12 cellular contexts compared by ENCODE assay signal in genomic region chr7:102872460-102872859, GRCh38. TPM values are rescaled to one million over a fixed set of nuclear protein-coding genes. Genes with fewer than 3 reads are reported as not detected.
DNase-seq lines count a peak whose midpoint lies in the region; ATAC-seq and TF ChIP-seq lines count a peak whose summit lies in the region.
"Had no signal": no experiment of that assay in that cellular context is flagged by ENCODE, and none has a peak within 500 bp of the region (broad histone marks: within the 10 kb centered on the region; RNA-seq: fewer than 3 reads in every experiment).

No MANE protein-coding gene starts in this region.

- intact Hi-C loops in right lobe of liver (cut with DNase I), result no loop called here

- TF ChIP-seq POLR2A in right lobe of liver (IDR thresholded peaks at IDR 0.05), result no peak

- TF ChIP-seq CTCF in AG10803 (conservative IDR thresholded peaks at IDR 0.05; ENCODE audit: low read length), result no peak
- no peak for TF ChIP-seq CTCF in mesothelial cell of epicardium (IDR thresholded peaks at IDR 0.05; ENCODE audit: unreplicated experiment)
- no peak for TF ChIP-seq CTCF in endothelial cell (IDR thresholded peaks at IDR 0.05; ENCODE audit: unreplicated experiment)
- no peak for TF ChIP-seq CTCF in right lobe of liver (IDR thresholded peaks at IDR 0.05)

- H3K4me3 ChIP-seq in AG10803 (ENCODE audit: low read length) (no peak overlapping the region), right lobe of liver (no peak overlapping the region)
- H3K4me3 ChIP-seq: gastrocnemius medialis, GM12878 had no signal

- H3K27ac ChIP-seq in right lobe of liver, result no peak overlapping the region
- H3K27ac ChIP-seq: gastrocnemius medialis, VCaP had no signal

- H3K27ac Mint-ChIP-seq in mesothelial cell of epicardium, result peak overlapping the region; percentile 40
- no peak overlapping the region for H3K27ac Mint-ChIP-seq in endothelial cell (ENCODE audit: unreplicated experiment)

- no peak for ATAC-seq in right lobe of liver
- ATAC-seq: gastrocnemius medialis, GM12878, left ventricle myocardium superior had no signal

- WGBS in right lobe of liver (ENCODE audit: insufficient coverage, low coverage, low lambda C conversion rate, missing lambda C conversion rate), result 95% methylated on average over 2 of the region's 2 CpGs

- no peaks in the 10 kb centered on the region for H3K4me1 ChIP-seq in right lobe of liver
- H3K4me1 ChIP-seq: gastrocnemius medialis had no signal

- no peaks in the 10 kb centered on the region for H3K9me3 ChIP-seq in right lobe of liver
- H3K9me3 ChIP-seq: gastrocnemius medialis had no signal

- H3K27me3 Mint-ChIP-seq in mesothelial cell of epicardium (ENCODE audit: low read depth) (no peaks in the 10 kb centered on the region), endothelial cell (ENCODE audit: unreplicated experiment) (no peaks in the 10 kb centered on the region)

- H3K9me3 Mint-ChIP-seq in mesothelial cell of epicardium (peaks cover 14% of the 10 kb centered on the region), endothelial cell (ENCODE audit: unreplicated experiment) (no peaks in the 10 kb centered on the region)

- no peak overlapping the region for H3K4me3 Mint-ChIP-seq in mesothelial cell of epicardium
- H3K4me3 Mint-ChIP-seq in endothelial cell (ENCODE audit: unreplicated experiment), result no peak overlapping the region

- H3K36me3 Mint-ChIP-seq in mesothelial cell of epicardium, result peaks cover 14% of the 10 kb centered on the region
- H3K36me3 Mint-ChIP-seq in endothelial cell (ENCODE audit: low read depth, unreplicated experiment), result no peaks in the 10 kb centered on the region

- H3K36me3 ChIP-seq in right lobe of liver, result no peaks in the 10 kb centered on the region
- H3K36me3 ChIP-seq: gastrocnemius medialis had no signal

- H3K4me1 Mint-ChIP-seq in mesothelial cell of epicardium (peaks cover 26% of the 10 kb centered on the region), endothelial cell (ENCODE audit: unreplicated experiment) (no peaks in the 10 kb centered on the region)

- H3K27me3 ChIP-seq in right lobe of liver, result no peaks in the 10 kb centered on the region
- H3K27me3 ChIP-seq: gastrocnemius medialis had no signal

- DNase-seq in AG10803 (ENCODE audit: low read depth) (peak; percentile 90), NCI-H226 (peak; percentile 72), dedifferentiated amniotic fluid mesenchymal stem cell (ENCODE audit: extremely low spot score) (peak; percentile 69), mesothelial cell of epicardium (ENCODE audit: low spot score in 2 of 2, unreplicated experiment in 2 of 2) (no peak), endothelial cell (ENCODE audit: low spot score) (no peak), cortex of kidney (lab: John Stamatoyannopoulos, UW) (no peak), right lobe of liver (no peak)
- no peak for DNase-seq in stimulated activated CD4-positive, alpha-beta T cell treated with anti-CD3 and anti-CD28 coated beads, Interleukin-2, amount 100 ng/mL, for 48 hours
- DNase-seq: gastrocnemius medialis, left ventricle myocardium superior had no signal

RNA-seq across cellular contexts. Expression of gene LRRC17, which starts 40.3 kb away (rescaled TPM):
- 42.0 to 45.5 TPM (median 43.1 TPM) in 3 replicates for total RNA-seq in mesothelial cell of epicardium
- total RNA-seq in endothelial cell (ENCODE audit: unreplicated experiment), result 0.92 TPM
- 1 to 10 TPM in 3 of 6 experiments, under 1 TPM in 3; 0.64 to 1.8 (median 1.3) TPM for total RNA-seq in right lobe of liver

Comparison
In these comparisons a context has a peak if more than half of its experiments do, and no peak if none do; other contexts are left out.
1. DNase-seq: peak in AG10803 (single experiment), NCI-H226 (single experiment) and dedifferentiated amniotic fluid mesenchymal stem cell (single experiment); none in mesothelial cell of epicardium (0 of 2), endothelial cell (single experiment), cortex of kidney (single experiment), right lobe of liver (0 of 3) and stimulated activated CD4-positive, alpha-beta T cell treated with anti-CD3 and anti-CD28 coated beads, Interleukin-2, amount 100 ng/mL, for 48 hours (0 of 2).
2. RNA of gene LRRC17, which starts 40.3 kb away (total RNA-seq): 42.0 to 45.5 TPM in mesothelial cell of epicardium; 0.64 to 1.8 TPM in right lobe of liver and 0.92 TPM in endothelial cell (single experiment); every median in the first group is over 10 times any median in the second.